In genomic region chr4:65669008-65669971, GRCh38 we compare ENCODE assay signal across 9 cellular contexts. TPM values are rescaled to one million over a fixed set of nuclear protein-coding genes. Genes with fewer than 3 reads are reported as not detected.
DNase-seq lines count a peak whose midpoint lies in the region; ATAC-seq and TF ChIP-seq lines count a peak whose summit lies in the region.
"Had no signal": no experiment of that assay in that cellular context is flagged by ENCODE, and none has a peak within 500 bp of the region (broad histone marks: within the 10 kb centered on the region; RNA-seq: fewer than 3 reads in every experiment).

No MANE protein-coding gene starts in this region.

- H2BK20ac ChIP-seq in IMR-90 (ENCODE audit: low read depth, low read length): no peak overlapping the region

- H3K9me3 ChIP-seq in A673 (ENCODE audit: low read depth, low read length, poor library complexity, severe bottlenecking) (no peaks in the 10 kb centered on the region), IMR-90 (ENCODE audit: control insufficient read depth, insufficient read depth, low read length) (no peaks in the 10 kb centered on the region), esophagus squamous epithelium (no peaks in the 10 kb centered on the region)
- H3K9me3 ChIP-seq: SJSA1 had no signal

- H3K27ac Mint-ChIP-seq in neural crest cell (ENCODE audit: unreplicated experiment): no peak overlapping the region

- H3K27me3 Mint-ChIP-seq in neural crest cell (ENCODE audit: low read depth): peaks cover 85% of the 10 kb centered on the region

- H2BK5ac ChIP-seq in IMR-90 (ENCODE audit: low read depth, low read length, poor library complexity, severe bottlenecking): no peak overlapping the region

- peak overlapping the region; percentile 72 for H2AFZ ChIP-seq in IMR-90 (replicated peaks; ENCODE audit: low read length, poor library complexity)

- POLR2A ChIA-PET in A673 (lab: Charles Lee; ENCODE audit: low non-redundant PET) (no interaction called here), IMR-90 (lab: Charles Lee; ENCODE audit: unreplicated experiment) (no interaction called here)

- H3K4me3 ChIP-seq in A673 (ENCODE audit: low read depth, low read length, poor library complexity, severe bottlenecking) (peak overlapping the region; percentile 73), IMR-90 (ENCODE audit: insufficient read depth, low read depth, low read length) (peak overlapping the region; percentile 14; the same call in 1 of the 2 replicates), esophagus squamous epithelium (peak overlapping the region; percentile 7 to 63 (median 33))

- H3K9ac ChIP-seq in IMR-90 (ENCODE audit: low read depth, low read length): no peak overlapping the region

- H3K14ac ChIP-seq in IMR-90 (replicated peaks; ENCODE audit: low read depth, low read length): no peak overlapping the region

- peak overlapping the region; percentile 81 for H3K4me3 Mint-ChIP-seq in neural crest cell

- H3K4me1 ChIP-seq in A673 (ENCODE audit: insufficient read depth, low read length, poor library complexity, severe bottlenecking) (peaks cover 23% of the 10 kb centered on the region), IMR-90 (ENCODE audit: control insufficient read depth, insufficient read depth, low read length) (no peaks in the 10 kb centered on the region), esophagus squamous epithelium (peaks cover 15 to 36% (median 21%) of the 10 kb centered on the region in 3 donors)

- 3% methylated on average over 13 of the region's 59 CpGs; no CpG with 5 or more reads in 1 of the 2 experiments for WGBS in IMR-90 (ENCODE audit: extremely low coverage in 2 of 2, insufficient read length in 1 of 2), 2 experiments
- WGBS in esophagus squamous epithelium, 2 donors: 2 to 4% methylated on average over 11 to 21 of the region's 59 CpGs

- H3K27me3 ChIP-seq in A673 (replicated peaks; ENCODE audit: insufficient read depth, low read depth, low read length, poor library complexity) (no peaks in the 10 kb centered on the region), IMR-90 (ENCODE audit: control insufficient read depth, insufficient read depth, low read length) (peaks cover 24% of the 10 kb centered on the region), esophagus squamous epithelium (peaks cover 0 to 75% (median 10%) of the 10 kb centered on the region in 4 donors)

- no peak overlapping the region for H3K4ac ChIP-seq in IMR-90 (ENCODE audit: low read depth, low read length)

- dilution Hi-C loops in IMR-90 (cut with HindIII; ENCODE audit: low sequenced_read_pairs, unreplicated experiment): no loop called here

- H3K4me2 ChIP-seq in IMR-90 (ENCODE audit: low read depth, low read length): peak overlapping the region; percentile 57

- H3K27ac ChIP-seq in A673 (ENCODE audit: low read depth, low read length, poor library complexity, severe bottlenecking): peak overlapping the region; percentile 82
- no peak overlapping the region for H3K27ac ChIP-seq in IMR-90 (ENCODE audit: insufficient read depth, low read length)
- H3K27ac ChIP-seq in esophagus squamous epithelium: no peak overlapping the region
- H3K27ac ChIP-seq: SJSA1 had no signal

- no peak overlapping the region for H2AK5ac ChIP-seq in IMR-90 (ENCODE audit: low read depth, low read length)

- ATAC-seq in IMR-90 (ENCODE audit: low read depth) (no peak), GM19397 (IDR thresholded peaks at IDR 0.05; ENCODE audit: unreplicated experiment) (no peak)

- H2AK9ac ChIP-seq in IMR-90 (replicated peaks; ENCODE audit: low read depth, low read length, poor library complexity): peak overlapping the region; percentile 72

- TF ChIP-seq RAD21 in IMR-90 (IDR thresholded peaks at IDR 0.05; ENCODE audit: low read length): no peak

- no peaks in the 10 kb centered on the region for H3K36me3 Mint-ChIP-seq in neural crest cell (ENCODE audit: low read depth)

- no peak overlapping the region for H3K18ac ChIP-seq in IMR-90 (ENCODE audit: low read depth, low read length)

- no peak overlapping the region for H3K56ac ChIP-seq in IMR-90 (ENCODE audit: extremely low read depth, insufficient read depth, low read length)

- DNase-seq in A673 (ENCODE audit: low spot score) (no peak), IMR-90 (no peak), esophagus squamous epithelium (lab: John Stamatoyannopoulos, UW) (no peak), neural crest cell (ENCODE audit: low read depth, low spot score) (peak; percentile 7), NCI-H1694 (lab: John Stamatoyannopoulos, UW) (no peak), NCI-H2081 (lab: John Stamatoyannopoulos, UW) (no peak), NCI-H345 treated with DMSO at 0.1 percent for 48 hours (lab: John Stamatoyannopoulos, UW; ENCODE audit: unreplicated experiment) (no peak)

- no peaks in the 10 kb centered on the region for H3K9me3 Mint-ChIP-seq in neural crest cell

- H2BK120ac ChIP-seq in IMR-90 (ENCODE audit: low read depth, low read length): no peak overlapping the region

- H4K8ac ChIP-seq in IMR-90 (ENCODE audit: low read depth in 2 of 2, low read length in 2 of 2): no peak overlapping the region

- CTCF ChIA-PET in A673 (lab: Charles Lee): interaction anchor here (0.5 kb wide), 1 partner anchor 88 kb away, joined by 4 read pairs; no protein-coding TSS in a partner anchor
- CTCF ChIA-PET in IMR-90 (lab: Yijun Ruan, JAX): no interaction called here

- no peak overlapping the region for H4K91ac ChIP-seq in IMR-90 (ENCODE audit: insufficient read depth, low read depth, low read length)

- BruUV-seq in A673 (replicated peaks; lab: Mats Ljungman, UMichigan) (no TSS peak), IMR-90 (replicated peaks; lab: Mats Ljungman, UMichigan) (no TSS peak)

- H3K36me3 ChIP-seq in A673 (ENCODE audit: insufficient read depth, low read length, poor library complexity, severe bottlenecking): no peaks in the 10 kb centered on the region
- no peaks in the 10 kb centered on the region for H3K36me3 ChIP-seq in IMR-90 (ENCODE audit: control insufficient read depth, insufficient read depth, low read length)
- H3K36me3 ChIP-seq in esophagus squamous epithelium: no peaks in the 10 kb centered on the region
- H3K36me3 ChIP-seq: SJSA1 had no signal

- intact Hi-C loops in A673 (cut with micrococcal nuclease; ENCODE audit: unreplicated experiment) (loop anchor here (5.0 kb wide), 1 partner anchor 82 kb away; no protein-coding TSS in a partner anchor), IMR-90 (cut with micrococcal nuclease) (no loop called here), esophagus squamous epithelium (cut with DNase I) (no loop called here)

- TF ChIP-seq POLR2A in IMR-90 (IDR thresholded peaks at IDR 0.05; ENCODE audit: low read depth, low read length) (no peak), esophagus squamous epithelium (IDR thresholded peaks at IDR 0.05) (no peak)

- no peak overlapping the region for H2BK15ac ChIP-seq in IMR-90 (ENCODE audit: low read depth, low read length)

- H4K20me1 ChIP-seq in IMR-90 (ENCODE audit: insufficient read depth, low read length): no peaks in the 10 kb centered on the region

- H3K9me1 ChIP-seq in IMR-90 (ENCODE audit: insufficient read depth, low read length): no peaks in the 10 kb centered on the region

- in situ Hi-C loops in IMR-90 (cut with MboI; ENCODE audit: low sequenced_read_pairs): no loop called here

- H3K23ac ChIP-seq in IMR-90 (ENCODE audit: low read depth, low read length): no peak overlapping the region

- no peaks in the 10 kb centered on the region for H3K79me1 ChIP-seq in IMR-90 (ENCODE audit: low read depth in 1 of 2, low read length in 2 of 2)

- peaks cover 21% of the 10 kb centered on the region for H3K4me1 Mint-ChIP-seq in neural crest cell

- no peak overlapping the region for H4K5ac ChIP-seq in IMR-90 (ENCODE audit: low read depth, low read length)

- TF ChIP-seq CTCF in A673 (conservative IDR thresholded peaks at IDR 0.05; ENCODE audit: low read depth, low read length): no peak
- no peak for TF ChIP-seq CTCF in IMR-90 (conservative IDR thresholded peaks at IDR 0.05; ENCODE audit: low read depth, low read length)
- no peak for TF ChIP-seq CTCF in esophagus squamous epithelium (IDR thresholded peaks at IDR 0.05)
- TF ChIP-seq CTCF in neural crest cell (conservative IDR thresholded peaks at IDR 0.05): no peak

TF ChIP-seq in IMR-90, 13 proteins besides CTCF, POLR2A, EP300 and RAD21:
- TF ChIP-seq CHD1 (IDR thresholded peaks at IDR 0.05; ENCODE audit: low read depth, low read length) (no peak), CEBPB (IDR thresholded peaks at IDR 0.05; ENCODE audit: low read depth, low read length) (no peak), BHLHE40 (IDR thresholded peaks at IDR 0.05; ENCODE audit: low read depth, low read length) (no peak), MAZ (IDR thresholded peaks at IDR 0.05; ENCODE audit: borderline replicate concordance, low read depth, low read length) (no peak), RCOR1 (IDR thresholded peaks at IDR 0.05; ENCODE audit: insufficient replicate concordance, low read length) (no peak), MAFK (IDR thresholded peaks at IDR 0.05; ENCODE audit: low read depth, low read length) (no peak), USF2 (IDR thresholded peaks at IDR 0.05; ENCODE audit: low read depth, low read length) (no peak), RFX5 (IDR thresholded peaks at IDR 0.05; ENCODE audit: low read depth, low read length) (no peak), MXI1 (IDR thresholded peaks at IDR 0.05; ENCODE audit: borderline replicate concordance, low read depth, low read length) (no peak)

RNA-seq across cellular contexts. Expression of gene EPHA5, which starts 1.0 kb away (rescaled TPM):
- total RNA-seq in A673 (2021) (5.0 and 6.0 TPM in 2 replicates), IMR-90 (2012; rRNA removed) (under 0.01 and 0.18 TPM in 2 replicates), esophagus squamous epithelium (under 1 TPM in 2 of 4 donors, not detected in 2; under 0.01 to 0.06 TPM), neural crest cell (0.05 and 0.07 TPM in 2 replicates)
- 0.06 and 0.07 TPM in 2 replicates for polyA plus RNA-seq in IMR-90 (2012; rRNA removed)
- 0.01 and 0.03 TPM in 2 replicates for polyA plus RNA-seq in IMR-90 (2012; cell fraction: cytosol; rRNA removed)
- polyA plus RNA-seq in IMR-90 (2012; cell fraction: nucleus; rRNA removed; ENCODE audit: low replicate concordance): 0.02 and 0.05 TPM in 2 replicates

Comparison
In these comparisons a context has a peak if more than half of its experiments do, and no peak if none do; other contexts are left out.
1. H3K4me3 ChIP-seq: peak in every context shown above with its lines; median percentile 73 in A673; 33 in esophagus squamous epithelium; 14 in IMR-90.